15 cellular contexts compared by ENCODE assay signal in genomic region chr17:82372591-82373452, GRCh38. TPM values are rescaled to one million over a fixed set of nuclear protein-coding genes. Genes with fewer than 3 reads are reported as not detected.
DNase-seq lines count a peak whose midpoint lies in the region; ATAC-seq, FAIRE-seq and TF ChIP-seq lines count a peak whose summit lies in the region.
"Had no signal": no experiment of that assay in that cellular context is flagged by ENCODE, and none has a peak within 500 bp of the region (broad histone marks: within the 10 kb centered on the region; RNA-seq: fewer than 3 reads in every experiment).

No MANE protein-coding gene starts in this region.

- H3K4me2 ChIP-seq in astrocyte (ENCODE audit: low read length), result no peak overlapping the region

- H3K27me3 ChIP-seq in astrocyte (ENCODE audit: insufficient read depth, low read length) (peaks cover 42% of the 10 kb centered on the region), thyroid gland (peaks cover 6% of the 10 kb centered on the region)

- no peak for ATAC-seq in activated naive CD8-positive, alpha-beta T cell treated with anti-CD3 and anti-CD28 coated beads, Interleukin-2, amount 10 ng/mL, durations not matched to agents 7 days and 5 days (ENCODE audit: low read depth)
- no peak for ATAC-seq in activated naive CD8-positive, alpha-beta T cell treated with anti-CD3 and anti-CD28 coated beads, Interleukin-2, amount 50 U/mL, for 24 hours
- peak; percentile 42 for ATAC-seq in memory B cell (ENCODE audit: low read depth)
- ATAC-seq: SK-N-SH treated with all-trans-retinoic acid at 6 μM for 48 hours had no signal

- H4K20me1 ChIP-seq in astrocyte (ENCODE audit: insufficient read depth, low read length), result no peaks in the 10 kb centered on the region

- H3K9me3 ChIP-seq in astrocyte (ENCODE audit: insufficient read depth, low read depth, low read length) (no peaks in the 10 kb centered on the region), thyroid gland (no peaks in the 10 kb centered on the region)
- H3K9me3 ChIP-seq: BE2C had no signal

- no peak for TF ChIP-seq POLR2A in thyroid gland (IDR thresholded peaks at IDR 0.05)

- CTCF ChIA-PET in GM10248 (lab: Yijun Ruan, JAX), result interaction anchor here (1.5 to 5.4 kb wide), 2 partner anchors 21 to 171 kb away, joined by 3 to 35 read pairs; no protein-coding TSS in a partner anchor

- peaks cover 8% of the 10 kb centered on the region for H3K4me1 Mint-ChIP-seq in activated naive CD8-positive, alpha-beta T cell treated with anti-CD3 and anti-CD28 coated beads, Interleukin-2, amount 10 ng/mL, durations not matched to agents 7 days and 5 days
- peaks cover 18% of the 10 kb centered on the region for H3K4me1 Mint-ChIP-seq in activated naive CD8-positive, alpha-beta T cell treated with anti-CD3 and anti-CD28 coated beads, Interleukin-2, amount 50 U/mL, for 24 hours
- no peaks in the 10 kb centered on the region for H3K4me1 Mint-ChIP-seq in astrocyte (ENCODE audit: low read depth, unreplicated experiment)
- H3K4me1 Mint-ChIP-seq in memory B cell, result peaks cover 13% of the 10 kb centered on the region

- FAIRE-seq in astrocyte (lab: Jason Lieb, UNC), result no peak
- FAIRE-seq: keratinocyte had no signal

- H3K4me3 ChIP-seq in astrocyte (ENCODE audit: insufficient read depth, low read depth, low read length), result no peak overlapping the region
- peak overlapping the region in 1 of 3 donors; percentile 33 for H3K4me3 ChIP-seq in thyroid gland (replicated peaks in 1 of 3)

- H2AFZ ChIP-seq in astrocyte (ENCODE audit: low read depth, low read length), result no peak overlapping the region

- no peak for TF ChIP-seq CTCF in astrocyte (IDR thresholded peaks at IDR 0.05; ENCODE audit: insufficient read depth, low read depth, low read length)
- peak in 2 of 6 experiments; percentile 26 to 39 for TF ChIP-seq CTCF in thyroid gland (IDR thresholded peaks at IDR 0.05)
- TF ChIP-seq CTCF in GM10248 (IDR thresholded peaks at IDR 0.05; ENCODE audit: control extremely low read depth, extremely low read depth, low read depth, missing control alignments), result no peak

- no peaks in the 10 kb centered on the region for H3K4me1 ChIP-seq in astrocyte (ENCODE audit: insufficient read depth, low read length)
- peaks cover 11 to 29% of the 10 kb centered on the region in 2 donors for H3K4me1 ChIP-seq in thyroid gland
- H3K4me1 ChIP-seq: BE2C had no signal

- peaks cover 48% of the 10 kb centered on the region for H3K27me3 Mint-ChIP-seq in activated naive CD8-positive, alpha-beta T cell treated with anti-CD3 and anti-CD28 coated beads, Interleukin-2, amount 10 ng/mL, durations not matched to agents 7 days and 5 days
- peaks cover 51% of the 10 kb centered on the region for H3K27me3 Mint-ChIP-seq in activated naive CD8-positive, alpha-beta T cell treated with anti-CD3 and anti-CD28 coated beads, Interleukin-2, amount 50 U/mL, for 24 hours
- H3K27me3 Mint-ChIP-seq in astrocyte (ENCODE audit: low read depth, unreplicated experiment) (peaks cover 44% of the 10 kb centered on the region), memory B cell (peaks cover 18% of the 10 kb centered on the region)

- H3K4me3 Mint-ChIP-seq in activated naive CD8-positive, alpha-beta T cell treated with anti-CD3 and anti-CD28 coated beads, Interleukin-2, amount 10 ng/mL, durations not matched to agents 7 days and 5 days, result peak overlapping the region; percentile 22
- H3K4me3 Mint-ChIP-seq in activated naive CD8-positive, alpha-beta T cell treated with anti-CD3 and anti-CD28 coated beads, Interleukin-2, amount 50 U/mL, for 24 hours, result no peak overlapping the region
- H3K4me3 Mint-ChIP-seq in astrocyte (ENCODE audit: unreplicated experiment) (peak overlapping the region; percentile 20), memory B cell (peak overlapping the region; percentile 52)

- H3K36me3 Mint-ChIP-seq in activated naive CD8-positive, alpha-beta T cell treated with anti-CD3 and anti-CD28 coated beads, Interleukin-2, amount 10 ng/mL, durations not matched to agents 7 days and 5 days, result peaks cover 2% of the 10 kb centered on the region
- H3K36me3 Mint-ChIP-seq in activated naive CD8-positive, alpha-beta T cell treated with anti-CD3 and anti-CD28 coated beads, Interleukin-2, amount 50 U/mL, for 24 hours (ENCODE audit: low read depth), result no peaks in the 10 kb centered on the region
- H3K36me3 Mint-ChIP-seq in astrocyte (ENCODE audit: low read depth, unreplicated experiment), result no peaks in the 10 kb centered on the region
- no peaks in the 10 kb centered on the region for H3K36me3 Mint-ChIP-seq in memory B cell

- no peaks in the 10 kb centered on the region for H3K79me2 ChIP-seq in astrocyte (ENCODE audit: insufficient read depth, low read length)

- 41 to 51% methylated on average over 32 of the region's 32 CpGs for WGBS in thyroid gland, 2 donors

- no peak overlapping the region for H3K27ac ChIP-seq in astrocyte (ENCODE audit: low read depth, low read length)
- peak overlapping the region in 1 of 3 donors; percentile 33 for H3K27ac ChIP-seq in thyroid gland
- H3K27ac ChIP-seq: dorsolateral prefrontal cortex had no signal

- H3K9me3 Mint-ChIP-seq in activated naive CD8-positive, alpha-beta T cell treated with anti-CD3 and anti-CD28 coated beads, Interleukin-2, amount 10 ng/mL, durations not matched to agents 7 days and 5 days, result no peaks in the 10 kb centered on the region
- no peaks in the 10 kb centered on the region for H3K9me3 Mint-ChIP-seq in activated naive CD8-positive, alpha-beta T cell treated with anti-CD3 and anti-CD28 coated beads, Interleukin-2, amount 50 U/mL, for 24 hours
- no peaks in the 10 kb centered on the region for H3K9me3 Mint-ChIP-seq in astrocyte (ENCODE audit: unreplicated experiment)
- H3K9me3 Mint-ChIP-seq in memory B cell, result no peaks in the 10 kb centered on the region

- H3K36me3 ChIP-seq in astrocyte (ENCODE audit: insufficient read depth, low read length) (no peaks in the 10 kb centered on the region), thyroid gland (no peaks in the 10 kb centered on the region)
- H3K36me3 ChIP-seq: BE2C had no signal

- POLR2A ChIA-PET in activated naive CD8-positive, alpha-beta T cell treated with anti-CD3 and anti-CD28 coated beads, Interleukin-2, amount 10 ng/mL, durations not matched to agents 7 days and 5 days (lab: Charles Lee), result interaction anchor here (0.6 kb wide), 1 partner anchor 28 kb away, joined by 3 read pairs; no protein-coding TSS in a partner anchor
- POLR2A ChIA-PET in GM10248 (lab: Yijun Ruan, JAX), result no interaction called here

- no peak overlapping the region for H3K27ac Mint-ChIP-seq in activated naive CD8-positive, alpha-beta T cell treated with anti-CD3 and anti-CD28 coated beads, Interleukin-2, amount 10 ng/mL, durations not matched to agents 7 days and 5 days
- no peak overlapping the region for H3K27ac Mint-ChIP-seq in activated naive CD8-positive, alpha-beta T cell treated with anti-CD3 and anti-CD28 coated beads, Interleukin-2, amount 50 U/mL, for 24 hours
- H3K27ac Mint-ChIP-seq in astrocyte (ENCODE audit: unreplicated experiment) (no peak overlapping the region), memory B cell (no peak overlapping the region)

- intact Hi-C loops in thyroid gland (cut with DNase I), result no loop called here

- no peak for DNase-seq in activated naive CD8-positive, alpha-beta T cell treated with anti-CD3 and anti-CD28 coated beads, Interleukin-2, amount 10 ng/mL, durations not matched to agents 7 days and 5 days
- no peak for DNase-seq in activated naive CD8-positive, alpha-beta T cell treated with anti-CD3 and anti-CD28 coated beads, Interleukin-2, amount 50 U/mL, for 24 hours
- no peak for DNase-seq in astrocyte (ENCODE audit: low read depth)
- DNase-seq in memory B cell (ENCODE audit: low spot score in 2 of 2), result no peak
- peak; percentile 64 to 65 for DNase-seq in thyroid gland
- no peak for DNase-seq in GM10248 (ENCODE audit: extremely low spot score)
- no peak for DNase-seq in NCI-H2081 treated with DMSO at 0.1 percent for 48 hours (lab: John Stamatoyannopoulos, UW)
- no peak for DNase-seq in HK-2 (ENCODE audit: unreplicated experiment)
- DNase-seq: activated CD4-positive, alpha-beta T cell treated with anti-CD3 and anti-CD28 coated beads, Interleukin-2, amount 50 U/mL, for 4 hours; BE2C; dorsolateral prefrontal cortex; nucleus accumbens had no signal

- no peak overlapping the region for H3K9ac ChIP-seq in astrocyte (ENCODE audit: low read length)

RNA-seq across cellular contexts. Expression of gene UTS2R, which starts 1.3 kb away (rescaled TPM):
- not detected for total RNA-seq in activated naive CD8-positive, alpha-beta T cell treated with anti-CD3 and anti-CD28 coated beads, Interleukin-2, amount 10 ng/mL, durations not matched to agents 7 days and 5 days
- total RNA-seq in astrocyte (not detected in 2 replicates), thyroid gland (1 to 10 TPM in 3 of 4 donors, under 1 TPM in 1; 0.22 to 6.6 (median 3.9) TPM)
- total RNA-seq: fibroblast of villous mesenchyme had no signal

RNA-seq across cellular contexts. Expression of gene TEX19, which starts 13.8 kb away (rescaled TPM):
- total RNA-seq in activated naive CD8-positive, alpha-beta T cell treated with anti-CD3 and anti-CD28 coated beads, Interleukin-2, amount 10 ng/mL, durations not matched to agents 7 days and 5 days, result not detected
- total RNA-seq in astrocyte, result not detected in 2 replicates
- total RNA-seq in thyroid gland, result under 1 TPM in 1 of 4 donors, not detected in 3; 0.54 TPM
- total RNA-seq: dorsolateral prefrontal cortex, fibroblast of villous mesenchyme had no signal

RNA-seq across cellular contexts. Expression of gene SECTM1, which starts 39.3 kb away (rescaled TPM):
- total RNA-seq in activated naive CD8-positive, alpha-beta T cell treated with anti-CD3 and anti-CD28 coated beads, Interleukin-2, amount 10 ng/mL, durations not matched to agents 7 days and 5 days, result 1 to 10 TPM in 1 of 2 experiments, under 1 TPM in 1; 0.86 to 1.0 TPM
- total RNA-seq in astrocyte (0.27 TPM in 1 of 2 replicates, not detected in the other), thyroid gland (10 to 100 TPM in 1 of 4 donors, 1 to 10 TPM in 3; 4.1 to 15.3 (median 5.1) TPM)

RNA-seq across cellular contexts. Expression of gene HEXD, which starts 45.3 kb away (rescaled TPM):
- total RNA-seq in activated naive CD8-positive, alpha-beta T cell treated with anti-CD3 and anti-CD28 coated beads, Interleukin-2, amount 10 ng/mL, durations not matched to agents 7 days and 5 days, result 10 to 100 TPM; 84.1 to 84.8 TPM
- total RNA-seq in astrocyte, result 11.1 and 15.0 TPM in 2 replicates
- total RNA-seq in thyroid gland, result 10 to 100 TPM; 33.2 to 72.7 (median 40.9) TPM

RNA-seq across cellular contexts. Expression of gene OGFOD3, which starts 45.6 kb away (rescaled TPM):
- total RNA-seq in activated naive CD8-positive, alpha-beta T cell treated with anti-CD3 and anti-CD28 coated beads, Interleukin-2, amount 10 ng/mL, durations not matched to agents 7 days and 5 days, result 10 to 100 TPM; 24.4 to 27.4 TPM
- 20.9 and 21.3 TPM in 2 replicates for total RNA-seq in astrocyte
- 10 to 100 TPM; 46.5 to 57.5 (median 55.1) TPM for total RNA-seq in thyroid gland

Comparison
In these comparisons a context has a peak if more than half of its experiments do, and no peak if none do; other contexts are left out.
1. DNase-seq: peak in thyroid gland (2 of 2); none in activated naive CD8-positive, alpha-beta T cell treated with anti-CD3 and anti-CD28 coated beads, Interleukin-2, amount 10 ng/mL, durations not matched to agents 7 days and 5 days (single experiment), activated naive CD8-positive, alpha-beta T cell treated with anti-CD3 and anti-CD28 coated beads, Interleukin-2, amount 50 U/mL, for 24 hours (single experiment), astrocyte (single experiment), memory B cell (0 of 2), GM10248 (single experiment), NCI-H2081 treated with DMSO at 0.1 percent for 48 hours (single experiment) and HK-2 (single experiment).